In the genomic region with DNA sequence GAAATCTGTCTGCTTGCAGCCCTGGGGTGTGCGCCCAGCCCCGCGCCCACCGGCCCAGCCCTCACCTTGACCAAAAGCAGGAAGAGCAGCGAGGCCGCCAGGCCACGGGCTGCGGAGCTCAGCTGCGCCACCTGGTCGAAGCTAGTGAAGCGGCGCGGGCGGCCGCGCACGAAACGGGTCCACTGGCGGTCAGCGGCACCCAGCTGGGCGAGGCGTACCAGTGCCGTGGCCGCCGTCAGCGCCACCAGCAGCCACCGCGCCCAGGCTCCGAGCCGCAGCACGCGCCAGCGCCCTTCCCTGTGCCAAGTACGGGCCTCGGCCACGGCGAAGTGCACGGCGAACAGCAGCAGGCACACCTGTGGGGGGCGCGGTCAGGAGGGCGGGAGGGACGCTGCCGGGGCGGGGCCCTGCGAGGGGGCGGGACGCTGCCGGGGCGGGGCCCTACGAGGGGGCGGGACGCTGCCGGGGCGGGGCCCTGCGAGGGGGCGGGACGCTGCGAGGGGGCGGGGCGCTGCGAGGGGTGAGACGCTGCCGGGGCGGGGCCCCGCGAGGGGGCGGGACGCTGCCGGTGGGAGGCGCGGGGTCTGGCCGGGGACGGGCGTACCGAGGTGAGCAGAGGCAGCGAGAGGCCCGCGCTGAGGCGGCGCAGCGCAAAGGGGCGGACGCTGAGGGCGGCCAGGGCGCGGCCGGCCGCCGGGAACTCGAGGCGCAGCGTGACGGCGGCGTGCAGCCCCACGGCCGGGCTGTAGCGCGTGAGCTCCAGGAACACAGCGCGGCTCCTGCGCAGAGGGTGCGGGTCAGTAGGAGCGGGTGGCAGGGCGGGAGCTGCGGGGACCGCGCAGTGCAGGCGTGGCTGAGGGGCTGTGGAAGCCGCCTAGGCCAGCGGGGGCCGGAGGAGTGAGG, we compare ENCODE assay signal across 9 cellular contexts. TPM values are rescaled to one million over a fixed set of nuclear protein-coding genes. Genes with fewer than 3 reads are reported as not detected.
DNase-seq lines count a peak whose midpoint lies in the region; ATAC-seq and TF ChIP-seq lines count a peak whose summit lies in the region.
"Had no signal": no experiment of that assay in that cellular context is flagged by ENCODE, and none has a peak within 500 bp of the region (broad histone marks: within the 10 kb centered on the region; RNA-seq: fewer than 3 reads in every experiment).

No MANE protein-coding gene starts in this region.

- WGBS in heart left ventricle, 4 donors = 52 to 77% (median 68%) methylated on average over 37 to 113 of the region's 113 CpGs
- 24 to 54% (median 33%) methylated on average over 64 to 113 of the region's 113 CpGs for WGBS in psoas muscle, 3 donors

- DNase-seq in GM03348 (ENCODE audit: low spot score) (peak; percentile 78), T-helper 9 cell (peak; percentile 45), heart left ventricle (peak in 3 of 5 donors; percentile 58 to 69 (median 61)), psoas muscle (peak; percentile 78 to 88), AML-193 (lab: John Stamatoyannopoulos, UW) (no peak), foreskin melanocyte (no peak)

- H3K4me1 ChIP-seq in heart left ventricle (peaks cover 0 to 11% (median 0%) of the 10 kb centered on the region in 12 donors), psoas muscle (peaks cover 14% of the 10 kb centered on the region)

- H3K36me3 ChIP-seq in heart left ventricle (peaks cover 0 to 96% (median 95%) of the 10 kb centered on the region in 9 donors), psoas muscle (ENCODE audit: insufficient read depth in 1 of 2, low read depth in 1 of 2) (peaks cover 8 to 92% of the 10 kb centered on the region in 2 donors)

- H3K27ac ChIP-seq in heart left ventricle (peak overlapping the region in 11 of 12 donors; percentile 41 to 87 (median 74)), psoas muscle (peak overlapping the region; percentile 87)
- H3K27ac ChIP-seq: VCaP had no signal

- no peaks in the 10 kb centered on the region for H3K9me3 ChIP-seq in heart left ventricle
- no peaks in the 10 kb centered on the region for H3K9me3 ChIP-seq in psoas muscle

- ATAC-seq in heart left ventricle = peak in 3 of 4 donors; percentile 31 to 71 (median 62)
- peak; percentile 66 to 82 (median 77) for ATAC-seq in psoas muscle
- ATAC-seq in HG02981 (IDR thresholded peaks at IDR 0.05; ENCODE audit: unreplicated experiment) = no peak
- no peak for ATAC-seq in GM21423 (IDR thresholded peaks at IDR 0.05; ENCODE audit: unreplicated experiment)

- intact Hi-C loops in heart left ventricle (cut with DNase I) (no loop called here), psoas muscle (cut with DNase I) (no loop called here)

- TF ChIP-seq POLR2A in heart left ventricle (IDR thresholded peaks at IDR 0.05) = no peak

- H3K27me3 ChIP-seq in heart left ventricle (no peaks in the 10 kb centered on the region), psoas muscle (ENCODE audit: insufficient read depth in 3 of 3, low read length in 2 of 3) (no peaks in the 10 kb centered on the region)

- peak overlapping the region in 4 of 12 donors; percentile 25 to 37 (median 30) for H3K4me3 ChIP-seq in heart left ventricle
- H3K4me3 ChIP-seq in psoas muscle = peak overlapping the region; percentile 38

- TF ChIP-seq CTCF in heart left ventricle (IDR thresholded peaks at IDR 0.05) (peak in 3 of 12 donors; percentile 15 to 35 (median 19)), psoas muscle (IDR thresholded peaks at IDR 0.05) (peak; percentile 22)

RNA-seq across cellular contexts. Expression of a gene that starts 43.3 kb away (rescaled TPM):
- total RNA-seq in heart left ventricle = 10 to 100 TPM; 48.4 to 94.5 (median 70.4) TPM
- polyA plus RNA-seq in heart left ventricle = 10 to 100 TPM; 33.3 to 44.8 TPM
- 10 to 100 TPM; 60.8 to 89.9 (median 73.8) TPM for total RNA-seq in psoas muscle
- 10 to 100 TPM; 27.8 to 43.0 (median 29.7) TPM for polyA plus RNA-seq in psoas muscle

RNA-seq across cellular contexts. Expression of a gene that starts 43.4 kb away (rescaled TPM):
- total RNA-seq in heart left ventricle (10 to 100 TPM in 7 of 9 donors, 1 to 10 TPM in 2; 9.0 to 25.0 (median 11.7) TPM), psoas muscle (10 to 100 TPM in 1 of 4 donors, 1 to 10 TPM in 3; 3.1 to 11.9 (median 4.8) TPM)
- polyA plus RNA-seq in heart left ventricle (10 to 100 TPM; 13.1 to 32.3 TPM), psoas muscle (10 to 100 TPM in 2 of 3 donors, 1 to 10 TPM in 1; 8.0 to 17.7 (median 16.8) TPM)

RNA-seq across cellular contexts. Expression of a gene that starts 44.6 kb away (rescaled TPM):
- total RNA-seq in heart left ventricle (100 to 1,000 TPM in 6 of 9 donors, 10 to 100 TPM in 3; 64.9 to 441 (median 110) TPM), psoas muscle (100 to 1,000 TPM in 1 of 4 donors, 10 to 100 TPM in 3; 59.1 to 123 (median 86.0) TPM)
- polyA plus RNA-seq in heart left ventricle (100 to 1,000 TPM in 1 of 2 donors, 10 to 100 TPM in 1; 90.6 to 105 TPM), psoas muscle (10 to 100 TPM; 33.9 to 93.3 (median 58.4) TPM)

RNA-seq across cellular contexts. Expression of a gene that starts 57.4 kb away (rescaled TPM):
- total RNA-seq in heart left ventricle = 1 to 10 TPM in 4 of 9 donors, under 1 TPM in 5; 0.36 to 5.0 (median 0.75) TPM
- 1 to 10 TPM in 1 of 2 donors, under 1 TPM in 1; 0.28 to 3.3 TPM for polyA plus RNA-seq in heart left ventricle
- 1 to 10 TPM in 1 of 4 donors, under 1 TPM in 3; 0.32 to 1.7 (median 0.83) TPM for total RNA-seq in psoas muscle
- under 1 TPM; 0.17 to 0.31 (median 0.21) TPM for polyA plus RNA-seq in psoas muscle

Comparison
In these comparisons a context has a peak if more than half of its experiments do, and no peak if none do; other contexts are left out.
1. DNase-seq: peak in GM03348 (single experiment), T-helper 9 cell (single experiment), heart left ventricle (3 of 5) and psoas muscle (2 of 2); none in AML-193 (0 of 2) and foreskin melanocyte (single experiment).
2. ATAC-seq: peak in heart left ventricle (3 of 4) and psoas muscle (4 of 4); none in HG02981 (single experiment) and GM21423 (single experiment).